In the genomic region with DNA sequence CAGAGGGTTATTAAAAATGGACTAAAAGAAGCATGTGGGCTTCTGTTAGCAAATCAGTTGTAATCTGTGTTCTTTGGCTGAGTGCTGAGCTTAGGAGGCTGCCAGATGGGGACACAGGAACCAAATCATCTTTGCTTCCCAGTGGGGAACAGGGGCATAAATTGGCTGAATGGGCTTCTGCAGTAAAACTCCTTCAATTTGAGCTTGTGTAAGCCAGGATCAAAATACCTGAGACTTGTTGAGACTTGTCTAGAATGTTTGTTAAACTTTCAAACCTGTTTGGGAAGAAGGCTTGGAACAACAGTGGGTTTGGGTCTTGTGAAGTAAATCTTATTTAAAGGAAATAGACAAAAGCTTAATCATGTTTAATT, we compare ENCODE assay signal across 8 cellular contexts. TPM values are rescaled to one million over a fixed set of nuclear protein-coding genes. Genes with fewer than 3 reads are reported as not detected.
A peak's percentile ranks its signal among the peaks of the same experiment; 100 is the strongest.
DNase-seq lines count a peak whose midpoint lies in the region; ATAC-seq and TF ChIP-seq lines count a peak whose summit lies in the region.

No MANE protein-coding gene starts in this region.

- no peak for ATAC-seq in stimulated activated naive CD8-positive, alpha-beta T cell treated with anti-CD3 and anti-CD28 coated beads, Interleukin-15, Interleukin-2, amounts not matched to agents 100 U/mL and 50 U/mL, for 24 hours
- ATAC-seq in T-cell (replicated peaks in 1 of 4) (no peak), HG03139 (IDR thresholded peaks at IDR 0.05; ENCODE audit: unreplicated experiment) (no peak), GM18520 (IDR thresholded peaks at IDR 0.05; ENCODE audit: unreplicated experiment) (no peak), GM19467 (IDR thresholded peaks at IDR 0.05; ENCODE audit: unreplicated experiment) (no peak)

- H3K27ac ChIP-seq in left ventricle myocardium inferior (replicated peaks) = peak overlapping the region; percentile 53

- H3K36me3 ChIP-seq in left ventricle myocardium inferior = no peaks in the 10 kb centered on the region

- H3K4me3 Mint-ChIP-seq in stimulated activated naive CD8-positive, alpha-beta T cell treated with anti-CD3 and anti-CD28 coated beads, Interleukin-15, Interleukin-2, amounts not matched to agents 100 ng/mL and 50 ng/mL, for 24 hours = no peak overlapping the region
- H3K4me3 Mint-ChIP-seq in T-cell = no peak overlapping the region

- no peak for TF ChIP-seq CTCF in left ventricle myocardium inferior (IDR thresholded peaks at IDR 0.05; ENCODE audit: borderline replicate concordance)

- H3K4me1 Mint-ChIP-seq in stimulated activated naive CD8-positive, alpha-beta T cell treated with anti-CD3 and anti-CD28 coated beads, Interleukin-15, Interleukin-2, amounts not matched to agents 100 ng/mL and 50 ng/mL, for 24 hours (ENCODE audit: low read depth) = peaks cover 98% of the 10 kb centered on the region
- peaks cover 95% of the 10 kb centered on the region in 3 donors for H3K4me1 Mint-ChIP-seq in T-cell

- POLR2A ChIA-PET in T-cell (lab: Charles Lee) = interaction anchor here (0.5 to 1.1 kb wide), 5 partner anchors 9 to 50 kb away, joined by 3 to 6 read pairs (median 3); no protein-coding TSS in a partner anchor

- H3K36me3 Mint-ChIP-seq in stimulated activated naive CD8-positive, alpha-beta T cell treated with anti-CD3 and anti-CD28 coated beads, Interleukin-15, Interleukin-2, amounts not matched to agents 100 ng/mL and 50 ng/mL, for 24 hours (ENCODE audit: low read depth) = peaks cover 20% of the 10 kb centered on the region
- peaks cover 3% of the 10 kb centered on the region for H3K36me3 Mint-ChIP-seq in T-cell

- H3K4me1 ChIP-seq in left ventricle myocardium inferior = peaks cover 25% of the 10 kb centered on the region

- H3K27me3 Mint-ChIP-seq in stimulated activated naive CD8-positive, alpha-beta T cell treated with anti-CD3 and anti-CD28 coated beads, Interleukin-15, Interleukin-2, amounts not matched to agents 100 ng/mL and 50 ng/mL, for 24 hours = no peaks in the 10 kb centered on the region
- no peaks in the 10 kb centered on the region for H3K27me3 Mint-ChIP-seq in T-cell

- H3K27me3 ChIP-seq in left ventricle myocardium inferior (ENCODE audit: low read depth) = no peaks in the 10 kb centered on the region

- no peak for DNase-seq in stimulated activated naive CD8-positive, alpha-beta T cell treated with anti-CD3 and anti-CD28 coated beads, Interleukin-15, Interleukin-2, amounts not matched to agents 100 U/mL and 50 U/mL, for 24 hours
- no peak for DNase-seq in T-cell
- no peak for DNase-seq in left ventricle myocardium inferior
- no peak for DNase-seq in C1 segment of cervical spinal cord (lab: John Stamatoyannopoulos, UW)

- intact Hi-C loops in left ventricle myocardium inferior (cut with micrococcal nuclease) = no loop called here

- peak overlapping the region; percentile 46 for H3K4me3 ChIP-seq in left ventricle myocardium inferior

- no peaks in the 10 kb centered on the region for H3K9me3 Mint-ChIP-seq in stimulated activated naive CD8-positive, alpha-beta T cell treated with anti-CD3 and anti-CD28 coated beads, Interleukin-15, Interleukin-2, amounts not matched to agents 100 ng/mL and 50 ng/mL, for 24 hours
- H3K9me3 Mint-ChIP-seq in T-cell = no peaks in the 10 kb centered on the region

- peak overlapping the region; percentile 91 for H3K27ac Mint-ChIP-seq in stimulated activated naive CD8-positive, alpha-beta T cell treated with anti-CD3 and anti-CD28 coated beads, Interleukin-15, Interleukin-2, amounts not matched to agents 100 ng/mL and 50 ng/mL, for 24 hours
- peak overlapping the region; percentile 92 to 97 for H3K27ac Mint-ChIP-seq in T-cell

- no peaks in the 10 kb centered on the region for H3K9me3 ChIP-seq in left ventricle myocardium inferior (replicated peaks)

- CTCF ChIA-PET in T-cell (lab: Charles Lee) = interaction anchor here (0.6 to 1.5 kb wide), 8 partner anchors 11 to 128 kb away, joined by 3 to 7 read pairs (median 3); no protein-coding TSS in a partner anchor

RNA-seq across cellular contexts. Expression of a gene that starts 32.2 kb away (rescaled TPM):
- total RNA-seq in T-cell = 100 to 1,000 TPM; 128 to 145 (median 135) TPM
- 3.2 TPM for total RNA-seq in left ventricle myocardium inferior

Comparison
In these comparisons a context has a peak if more than half of its experiments do, and no peak if none do; other contexts are left out.
1. RNA of a gene that starts 32.2 kb away (total RNA-seq): 128 to 145 TPM in T-cell; 3.2 TPM in left ventricle myocardium inferior (single experiment); every median in the first group is over 10 times any median in the second.